Comparison of ENCODE assay signal across 11 cellular contexts in the genomic region with DNA sequence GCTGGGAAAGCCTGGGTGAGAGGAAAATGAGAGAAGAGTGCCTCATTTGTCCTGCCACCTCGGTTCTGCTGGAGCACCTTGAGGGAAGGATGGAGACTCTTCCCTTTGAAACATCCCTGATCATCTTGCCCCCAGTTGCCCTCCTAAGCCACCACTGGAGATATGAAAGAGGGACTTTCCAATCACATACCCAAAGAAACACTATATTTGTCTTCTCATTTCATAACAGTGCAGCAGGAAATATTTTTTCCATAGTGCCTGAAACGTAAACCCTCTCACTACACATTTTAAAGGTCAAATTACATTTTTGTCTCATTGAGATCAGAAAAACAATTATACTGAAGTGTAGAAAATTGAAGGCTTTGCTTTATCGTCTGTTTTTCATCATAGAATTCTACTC.
"Had no signal": no experiment of that assay in that cellular context is flagged by ENCODE, and none has a peak within 500 bp of the region (broad histone marks: within the 10 kb centered on the region; RNA-seq: fewer than 3 reads in every experiment).

No MANE protein-coding gene starts in this region.

- H3K27me3 Mint-ChIP-seq: natural killer cell treated with Interleukin-12 subunit alpha and Interleukin-12 subunit beta and Interleukin-15 and Interleukin-18, amount 100 ng/mL, for 72 hours had no signal

- ATAC-seq: natural killer cell treated with Interleukin-12 subunit alpha and Interleukin-12 subunit beta and Interleukin-15 and Interleukin-18, amount 100 ng/mL, for 72 hours had no signal

- DNase-seq: activated CD4-positive, alpha-beta T cell treated with anti-CD3 and anti-CD28 coated beads, Interleukin-2, amount 50 U/mL, for 4 hours; effector CD4-positive, alpha-beta T cell; hypothalamus; islet precursor cell; sigmoid colon; stimulated activated CD4-positive, alpha-beta T cell treated with anti-CD3 and anti-CD28 coated beads, Interleukin-12 subunit alpha, Interleukin-12 subunit beta, amount 100 ng/mL, for 4 hours; stimulated activated CD4-positive, alpha-beta T cell treated with anti-CD3 and anti-CD28 coated beads, Interleukin-1b, Interleukin-23, amount 100 ng/mL, for 48 hours; thyroid gland had no signal

- H3K4me1 Mint-ChIP-seq: mesothelial cell of epicardium had no signal

- H3K4me3 Mint-ChIP-seq: mesothelial cell of epicardium; natural killer cell treated with Interleukin-12 subunit alpha and Interleukin-12 subunit beta and Interleukin-15 and Interleukin-18, amount 100 ng/mL, for 72 hours; T-helper 1 cell treated with Interleukin-12 subunit alpha and Interleukin-12 subunit beta and Interleukin-4 antibody, amounts not matched to agents 30 μg/mL and 1 μg/mL, for 36 hours had no signal

- H3K27ac Mint-ChIP-seq: mesothelial cell of epicardium; T-helper 1 cell treated with Interleukin-12 subunit alpha and Interleukin-12 subunit beta and Interleukin-4 antibody, amounts not matched to agents 30 μg/mL and 1 μg/mL, for 36 hours had no signal

- H3K9me3 Mint-ChIP-seq: mesothelial cell of epicardium; natural killer cell treated with Interleukin-12 subunit alpha and Interleukin-12 subunit beta and Interleukin-15 and Interleukin-18, amount 100 ng/mL, for 72 hours; T-helper 1 cell treated with Interleukin-12 subunit alpha and Interleukin-12 subunit beta and Interleukin-4 antibody, amounts not matched to agents 30 μg/mL and 1 μg/mL, for 36 hours had no signal
